ENCODE assay signal across 29 cellular contexts in the genomic region with DNA sequence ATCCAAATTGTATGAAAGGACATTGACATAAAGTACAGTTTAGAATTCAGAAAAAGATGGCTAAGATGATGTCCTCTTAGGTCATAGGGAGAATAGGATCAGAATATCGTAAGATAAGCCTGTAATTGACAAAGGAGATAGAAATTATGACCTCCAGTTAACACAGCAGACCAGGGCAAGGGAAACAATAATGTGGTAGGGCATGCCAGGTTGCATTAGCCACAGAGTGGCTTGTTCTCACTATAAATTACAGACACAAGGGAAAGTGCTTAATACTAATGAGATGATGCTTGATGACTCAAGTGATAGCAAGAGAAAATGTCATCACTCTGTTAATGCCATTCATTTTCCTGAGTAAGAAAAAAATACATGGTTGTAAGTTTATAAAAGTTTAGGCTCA. TPM values are rescaled to one million over a fixed set of nuclear protein-coding genes. Genes with fewer than 3 reads are reported as not detected.
DNase-seq lines count a peak whose midpoint lies in the region; ATAC-seq, FAIRE-seq and TF ChIP-seq lines count a peak whose summit lies in the region.
"Had no signal": no experiment of that assay in that cellular context is flagged by ENCODE, and none has a peak within 500 bp of the region (broad histone marks: within the 10 kb centered on the region; RNA-seq: fewer than 3 reads in every experiment).

No MANE protein-coding gene starts in this region.

- no peaks in the 10 kb centered on the region for H3K36me3 ChIP-seq in WERI-Rb-1

- TF ChIP-seq CTCF in D721Med (IDR thresholded peaks at IDR 0.05; ENCODE audit: insufficient read depth, missing control alignments) (no peak), WERI-Rb-1 (IDR thresholded peaks at IDR 0.05; ENCODE audit: low read depth, low read length) (no peak)

- H3K27ac ChIP-seq in WERI-Rb-1: no peak overlapping the region
- H3K27ac ChIP-seq: C4-2B had no signal

- peak; percentile 53 for FAIRE-seq in D721Med (lab: Jason Lieb, UNC)
- FAIRE-seq: GM12891, H54 had no signal

- ATAC-seq in HG03045 (IDR thresholded peaks at IDR 0.05; ENCODE audit: unreplicated experiment): no peak
- ATAC-seq: CD8-positive, alpha-beta T cell; PC-3 had no signal

- no peaks in the 10 kb centered on the region for H3K27me3 ChIP-seq in WERI-Rb-1 (ENCODE audit: insufficient read depth, low read depth, severe bottlenecking)

- no peaks in the 10 kb centered on the region for H3K9me3 ChIP-seq in WERI-Rb-1 (ENCODE audit: severe bottlenecking)
- H3K9me3 ChIP-seq: Caco-2 had no signal

- H3K4me3 ChIP-seq in WERI-Rb-1 (ENCODE audit: low read depth, low read length): no peak overlapping the region

- DNase-seq in D721Med (ENCODE audit: insufficient read length, low spot score) (no peak), NCI-H82 (lab: John Stamatoyannopoulos, UW) (peak; percentile 71), WERI-Rb-1 (peak; percentile 8), renal cortical epithelial cell (ENCODE audit: low read depth) (peak; percentile 43), 8988T (no peak), HPDE6-E6E7 (ENCODE audit: extremely low spot score) (no peak)
- DNase-seq: Caco-2; CD8-positive, alpha-beta T cell; DMS 273 treated with DMSO at 0.1 percent for 48 hours; DMS79; EL; GF-D8; IMR-90; KG1; MM.1S; NCI-H1417; NCI-H1694; NCI-H2029 treated with DMSO at 0.1 percent for 48 hours; NCI-H2171; NCI-H226; NCI-H510A treated with DMSO at 0.1 percent for 48 hours; NCI-H748 treated with DMSO at 0.1 percent for 48 hours; NK-92 treated with Interleukin-12 subunit alpha and Interleukin-12 subunit beta, amount 100 ng/mL, for 24 hours; PC-3 had no signal

RNA-seq across cellular contexts. Expression of gene LRP1B, which starts 48.9 kb away (rescaled TPM):
- total RNA-seq in renal cortical epithelial cell: 0.17 and 4.3 TPM in 2 replicates
- total RNA-seq: B cell; Caco-2; CD8-positive, alpha-beta T cell had no signal

Comparison
In these comparisons a context has a peak if more than half of its experiments do, and no peak if none do; other contexts are left out.
1. DNase-seq: peak in NCI-H82 (single experiment), WERI-Rb-1 (single experiment) and renal cortical epithelial cell (single experiment); none in D721Med (single experiment), 8988T (single experiment) and HPDE6-E6E7 (single experiment).